Comparison of ENCODE assay signal across 19 cellular contexts in genomic region chr2:178865121-178865520, GRCh38. TPM values are rescaled to one million over a fixed set of nuclear protein-coding genes. Genes with fewer than 3 reads are reported as not detected.
DNase-seq lines count a peak whose midpoint lies in the region; ATAC-seq and TF ChIP-seq lines count a peak whose summit lies in the region.
"Had no signal": no experiment of that assay in that cellular context is flagged by ENCODE, and none has a peak within 500 bp of the region (broad histone marks: within the 10 kb centered on the region; RNA-seq: fewer than 3 reads in every experiment).

No MANE protein-coding gene starts in this region.

- peaks cover 0 to 4% (median 0%) of the 10 kb centered on the region in 7 donors for H3K9me3 Mint-ChIP-seq in CD14-positive monocyte
- H3K9me3 Mint-ChIP-seq: H9; mesothelial cell of epicardium; stimulated activated memory B cell treated with anti-CD40 and anti-IgM and Interleukin-4, amounts not matched to agents 10 μg/mL and 1 μg/mL and 100 μg/mL, for 72 hours; T-cell; WTC11 had no signal

- intact Hi-C loops in Right ventricle myocardium superior (cut with DNase I) (no loop called here), psoas muscle (cut with DNase I) (loop anchor here in 1 of 2 donors (2.0 kb wide), 1 partner anchor 58 kb away; the partner anchor contains the start of gene TTN), CD14-positive monocyte (cut with micrococcal nuclease) (no loop called here)

- H3K27me3 Mint-ChIP-seq in CD14-positive monocyte (ENCODE audit: low read depth in 3 of 3), result peaks cover 0 to 4% (median 0%) of the 10 kb centered on the region in 3 donors
- H3K27me3 Mint-ChIP-seq: stimulated activated memory B cell treated with anti-CD40 and anti-IgM and Interleukin-4, amounts not matched to agents 10 μg/mL and 1 μg/mL and 100 μg/mL, for 72 hours; T-cell had no signal

- H3K4me1 ChIP-seq in SJSA1 (replicated peaks), result peaks cover 25% of the 10 kb centered on the region
- H3K4me1 ChIP-seq in psoas muscle, result peaks cover 65% of the 10 kb centered on the region
- H3K4me1 ChIP-seq: BE2C, foreskin keratinocyte had no signal

- no peaks in the 10 kb centered on the region for H3K27me3 ChIP-seq in SJSA1 (replicated peaks)
- H3K27me3 ChIP-seq in psoas muscle (ENCODE audit: insufficient read depth in 3 of 3, low read length in 2 of 3), result no peaks in the 10 kb centered on the region
- H3K27me3 ChIP-seq: BE2C, foreskin keratinocyte, uterus had no signal

- no peaks in the 10 kb centered on the region for H3K36me3 Mint-ChIP-seq in CD14-positive monocyte
- H3K36me3 Mint-ChIP-seq: mesothelial cell of epicardium had no signal

- no peak overlapping the region for H3K4me3 ChIP-seq in SJSA1
- peak overlapping the region; percentile 58 for H3K4me3 ChIP-seq in psoas muscle
- H3K4me3 ChIP-seq: uterus had no signal

- H3K36me3 ChIP-seq in SJSA1 (no peaks in the 10 kb centered on the region), psoas muscle (ENCODE audit: insufficient read depth in 1 of 2, low read depth in 1 of 2) (no peaks in the 10 kb centered on the region)
- H3K36me3 ChIP-seq: BE2C, uterus had no signal

- 18 to 42% (median 21%) methylated on average over 2 of the region's 2 CpGs for WGBS in psoas muscle, 3 donors

- peak; percentile 84 for ATAC-seq in Right ventricle myocardium superior (ENCODE audit: poor library complexity)
- peak; percentile 76 to 84 (median 83) for ATAC-seq in psoas muscle
- no peak for ATAC-seq in HG03095 (IDR thresholded peaks at IDR 0.05; ENCODE audit: unreplicated experiment)
- ATAC-seq in GM21619 (IDR thresholded peaks at IDR 0.05; ENCODE audit: unreplicated experiment), result no peak
- ATAC-seq: foreskin keratinocyte; stimulated activated memory B cell treated with anti-CD40 and anti-IgM and Interleukin-4, amounts not matched to agents 10 μg/mL and 1 μg/mL and 100 μg/mL, for 72 hours; T-cell had no signal

- DNase-seq in ELR (ENCODE audit: low read depth) (peak; percentile 82), SJSA1 (ENCODE audit: low read depth in 1 of 2, low spot score in 2 of 2) (no peak), Right ventricle myocardium superior (peak; percentile 50), psoas muscle (peak in 1 of 2 donors; percentile 29), NCI-H345 (lab: John Stamatoyannopoulos, UW) (no peak), CD14-positive monocyte (ENCODE audit: low spot score) (no peak)
- DNase-seq: activated gamma-delta T cell, BE2C, foreskin keratinocyte, H9, NCI-H446 treated with DMSO at 0.1 percent for 48 hours, small intestine, T-cell, uterus had no signal

- no peak overlapping the region for H3K27ac Mint-ChIP-seq in CD14-positive monocyte
- H3K27ac Mint-ChIP-seq: H9; mesothelial cell of epicardium; stimulated activated memory B cell treated with anti-CD40 and anti-IgM and Interleukin-4, amounts not matched to agents 10 μg/mL and 1 μg/mL and 100 μg/mL, for 72 hours; T-cell had no signal

- TF ChIP-seq CTCF in psoas muscle (IDR thresholded peaks at IDR 0.05), result no peak
- no peak for TF ChIP-seq CTCF in CD14-positive monocyte (IDR thresholded peaks at IDR 0.05)

- H3K4me3 Mint-ChIP-seq in CD14-positive monocyte, result no peak overlapping the region
- H3K4me3 Mint-ChIP-seq: H9; mesothelial cell of epicardium; stimulated activated memory B cell treated with anti-CD40 and anti-IgM and Interleukin-4, amounts not matched to agents 10 μg/mL and 1 μg/mL and 100 μg/mL, for 72 hours; T-cell; WTC11 had no signal

- no peaks in the 10 kb centered on the region for H3K4me1 Mint-ChIP-seq in CD14-positive monocyte
- H3K4me1 Mint-ChIP-seq: stimulated activated memory B cell treated with anti-CD40 and anti-IgM and Interleukin-4, amounts not matched to agents 10 μg/mL and 1 μg/mL and 100 μg/mL, for 72 hours; T-cell had no signal

- peak overlapping the region; percentile 72; the same call in 1 of the 2 replicates for H3K27ac ChIP-seq in SJSA1
- H3K27ac ChIP-seq in psoas muscle, result peak overlapping the region; percentile 86
- H3K27ac ChIP-seq: foreskin keratinocyte had no signal

- no peaks in the 10 kb centered on the region for H3K9me3 ChIP-seq in SJSA1 (replicated peaks)
- no peaks in the 10 kb centered on the region for H3K9me3 ChIP-seq in psoas muscle
- H3K9me3 ChIP-seq: BE2C, uterus had no signal

RNA-seq across cellular contexts. Expression of gene TTN, which starts 57.9 kb away (rescaled TPM):
- 0.03 TPM in 1 of 2 replicates, not detected in the other for total RNA-seq in SJSA1 (2014; rRNA removed; shearing (Covaris generic))
- 3,113 TPM for total RNA-seq in Right ventricle myocardium superior
- 1,000 to 10,000 TPM; 4,462 to 7,650 (median 6,674) TPM for total RNA-seq in psoas muscle
- polyA plus RNA-seq in psoas muscle, result 100 to 1,000 TPM; 137 to 248 (median 173) TPM
- under 1 TPM; 0.08 to 0.12 TPM for polyA plus RNA-seq in CD14-positive monocyte
- total RNA-seq: foreskin keratinocyte had no signal
- polyA plus RNA-seq: foreskin keratinocyte had no signal

Comparison
In these comparisons a context has a peak if more than half of its experiments do, and no peak if none do; other contexts are left out.
1. DNase-seq: peak in ELR (single experiment) and Right ventricle myocardium superior (single experiment); none in SJSA1 (0 of 2), NCI-H345 (single experiment) and CD14-positive monocyte (single experiment).
2. ATAC-seq: peak in Right ventricle myocardium superior (single experiment) and psoas muscle (4 of 4); none in HG03095 (single experiment) and GM21619 (single experiment).
3. RNA of gene TTN, which starts 57.9 kb away (total RNA-seq): 4,462 to 7,650 TPM in psoas muscle and 3,113 TPM in Right ventricle myocardium superior (single experiment); 0.03 TPM in SJSA1; every median in the first group is over 1,000 times any median in the second.